In the genomic region with DNA sequence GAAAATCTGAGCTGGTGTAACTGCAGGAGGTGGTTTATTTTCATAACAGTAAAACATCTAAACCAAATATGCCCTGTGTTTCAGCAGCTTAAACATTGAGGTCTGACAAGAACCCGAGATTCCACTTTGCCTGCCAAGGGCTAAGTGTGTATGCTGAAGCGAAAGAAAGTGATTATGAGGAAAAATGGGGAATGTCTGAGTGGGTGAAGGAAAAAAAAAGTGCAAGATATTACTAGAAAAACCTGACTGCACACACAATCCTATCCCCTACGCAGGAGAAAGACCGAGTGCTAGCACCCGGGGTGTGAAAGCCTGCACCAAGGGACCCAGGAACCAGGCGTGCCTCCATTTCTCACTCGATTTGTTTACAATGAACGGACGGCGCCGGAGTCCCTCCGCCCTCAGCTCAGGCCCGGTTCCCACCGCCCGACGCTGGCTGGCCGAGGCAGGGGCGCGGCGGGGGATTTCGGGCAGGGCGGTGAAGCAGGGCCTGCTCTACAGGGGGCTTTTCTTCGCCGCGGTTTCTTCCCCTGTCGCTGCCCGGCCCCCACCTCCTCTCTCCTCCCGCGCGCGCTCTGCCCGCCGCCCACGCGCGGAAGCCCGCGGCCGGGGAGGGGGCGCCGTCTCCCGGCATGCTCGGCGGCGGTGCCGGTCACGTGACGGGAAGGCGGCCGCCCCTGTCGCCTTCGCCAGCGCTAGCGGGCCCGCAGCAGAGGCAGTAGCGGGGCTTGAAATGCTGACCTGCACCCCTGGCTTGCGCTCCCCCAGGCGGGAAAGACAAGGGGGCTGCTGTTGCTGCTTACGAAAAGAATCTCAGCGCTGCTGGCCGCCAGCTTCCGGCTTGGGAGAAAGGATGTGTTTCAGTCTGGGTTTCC, we compare ENCODE assay signal across 8 cellular contexts. TPM values are rescaled to one million over a fixed set of nuclear protein-coding genes. Genes with fewer than 3 reads are reported as not detected.
DNase-seq lines count a peak whose midpoint lies in the region; ATAC-seq, FAIRE-seq and TF ChIP-seq lines count a peak whose summit lies in the region.

No MANE protein-coding gene starts in this region.

- FAIRE-seq in urothelium cell line (lab: Jason Lieb, UNC) = no peak

- H3K4me1 ChIP-seq in DOHH2 (ENCODE audit: control insufficient read depth, low read length) (peaks cover 88% of the 10 kb centered on the region), KMS-11 (ENCODE audit: low read depth, poor library complexity, severe bottlenecking) (peaks cover 12% of the 10 kb centered on the region)

- H3K36me3 ChIP-seq in DOHH2 (ENCODE audit: control insufficient read depth, low read length) (peaks cover 72% of the 10 kb centered on the region), KMS-11 (ENCODE audit: insufficient read depth) (no peaks in the 10 kb centered on the region)

- no peaks in the 10 kb centered on the region for H3K9me3 ChIP-seq in DOHH2 (ENCODE audit: control insufficient read depth, insufficient read depth, low read length)

- DNase-seq in T follicular helper cell (ENCODE audit: low read depth) (peak; percentile 73), left ventricle myocardium superior (peak; percentile 91), progenitor cell of endocrine pancreas (ENCODE audit: low spot score, unreplicated experiment) (peak; percentile 53), urothelium cell line (ENCODE audit: low spot score) (peak; percentile 91)

- H3K27me3 Mint-ChIP-seq in progenitor cell of endocrine pancreas = no peaks in the 10 kb centered on the region

- H3K79me2 ChIP-seq in DOHH2 (ENCODE audit: control insufficient read depth, low read length) (peaks cover 95% of the 10 kb centered on the region), KMS-11 (ENCODE audit: insufficient read depth, low read depth) (peaks cover 6% of the 10 kb centered on the region; the same call in 1 of the 2 replicates)

- peak overlapping the region; percentile 89 for H3K9ac ChIP-seq in KMS-11

- H3K27ac ChIP-seq in DOHH2 (ENCODE audit: low read depth, low read length) (peak overlapping the region; percentile 51), KMS-11 (peak overlapping the region; percentile 72), adipose tissue (ENCODE audit: low read depth, low read length) (peak overlapping the region; percentile 56)

- no peaks in the 10 kb centered on the region for H3K27me3 ChIP-seq in DOHH2 (ENCODE audit: control insufficient read depth, low read length)
- H3K27me3 ChIP-seq in KMS-11 (ENCODE audit: insufficient read depth, low read depth) = no peaks in the 10 kb centered on the region

- H2AFZ ChIP-seq in KMS-11 (ENCODE audit: low read depth) = peak overlapping the region; percentile 81

- H3K9me3 Mint-ChIP-seq in progenitor cell of endocrine pancreas (ENCODE audit: low read depth) = no peaks in the 10 kb centered on the region

- H3K4me2 ChIP-seq in DOHH2 (ENCODE audit: low read length) (peak overlapping the region; percentile 72), KMS-11 (peak overlapping the region; percentile 89)

- peak overlapping the region; percentile 95 for H3K27ac Mint-ChIP-seq in progenitor cell of endocrine pancreas

- H3F3A ChIP-seq in DOHH2 (ENCODE audit: control insufficient read depth, insufficient read depth) = peaks cover 14% of the 10 kb centered on the region

- H4K20me1 ChIP-seq in DOHH2 (ENCODE audit: control insufficient read depth, insufficient read depth, low read depth, low read length) (no peaks in the 10 kb centered on the region), KMS-11 (ENCODE audit: insufficient read depth) (no peaks in the 10 kb centered on the region)

- peak; percentile 12 for TF ChIP-seq CTCF in DOHH2 (IDR thresholded peaks at IDR 0.05; ENCODE audit: low read depth, low read length, poor library complexity, severe bottlenecking)
- no peak for TF ChIP-seq CTCF in KMS-11 (conservative IDR thresholded peaks at IDR 0.05; ENCODE audit: low read depth, low read length)
- TF ChIP-seq CTCF in progenitor cell of endocrine pancreas (IDR thresholded peaks at IDR 0.05; ENCODE audit: unreplicated experiment) = peak; percentile 9

- H3K4me1 Mint-ChIP-seq in progenitor cell of endocrine pancreas (ENCODE audit: low read depth) = peaks cover 3% of the 10 kb centered on the region

- peak; percentile 69 for ATAC-seq in GM21717 (IDR thresholded peaks at IDR 0.05; ENCODE audit: unreplicated experiment)
- peak; percentile 94 for ATAC-seq in left ventricle myocardium superior

- H3K4me3 ChIP-seq in DOHH2 (ENCODE audit: low read length) = peak overlapping the region; percentile 79
- H3K4me3 ChIP-seq in KMS-11 (IDR thresholded peaks at IDR 0.05; ENCODE audit: insufficient read depth, low read depth, low read length) = peak overlapping the region; percentile 96

- WGBS in adipose tissue, 3 donors = 0 to 1% (median 0%) methylated on average over 52 to 61 of the region's 62 CpGs

- H3K4me3 Mint-ChIP-seq in progenitor cell of endocrine pancreas (ENCODE audit: low read depth) = peak overlapping the region; percentile 79

- intact Hi-C loops in left ventricle myocardium superior (cut with micrococcal nuclease) = no loop called here

- H3K9me2 ChIP-seq in DOHH2 (replicated peaks; ENCODE audit: control insufficient read depth, low read length) = no peaks in the 10 kb centered on the region

- no peaks in the 10 kb centered on the region for H3K36me3 Mint-ChIP-seq in progenitor cell of endocrine pancreas (ENCODE audit: insufficient read depth)

RNA-seq across cellular contexts. Expression of a gene that starts 35.9 kb away (rescaled TPM):
- polyA plus RNA-seq in adipose tissue = 10 to 100 TPM in 2 of 3 donors, 1 to 10 TPM in 1; 5.3 to 18.6 (median 17.0) TPM
- total RNA-seq in left ventricle myocardium superior (19.5 TPM), progenitor cell of endocrine pancreas (9.3 and 9.8 TPM in 2 replicates)

Comparison
In these comparisons a context has a peak if more than half of its experiments do, and no peak if none do; other contexts are left out.
1. Peak in every context shown above with its lines: DNase-seq, ATAC-seq, H3K4me3 ChIP-seq and H3K27ac ChIP-seq.